In the genomic region with DNA sequence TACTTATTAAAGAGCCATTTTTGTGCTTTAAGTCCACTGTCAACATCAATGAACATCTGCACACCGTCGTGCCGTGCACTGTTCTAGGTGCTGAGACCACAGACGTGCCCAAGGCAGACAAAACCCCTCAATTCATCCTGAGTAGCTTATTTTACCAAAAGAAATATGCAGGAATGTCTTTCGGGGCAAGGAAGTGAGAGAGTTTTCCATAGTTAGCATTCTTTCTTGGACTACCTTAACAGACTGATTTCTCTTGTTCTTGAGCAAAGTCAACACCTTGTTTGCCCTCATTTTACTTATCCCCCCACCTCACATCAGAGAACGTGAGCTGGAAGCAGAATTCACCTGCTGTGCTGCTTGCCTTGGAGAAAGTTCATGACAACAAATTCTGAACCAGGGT, we compare ENCODE assay signal across 34 cellular contexts.
"Had no signal": no experiment of that assay in that cellular context is flagged by ENCODE, and none has a peak within 500 bp of the region (broad histone marks: within the 10 kb centered on the region; RNA-seq: fewer than 3 reads in every experiment).

No MANE protein-coding gene starts in this region.

- ATAC-seq: activated CD4-positive, CD25-positive, alpha-beta regulatory T cell treated with anti-CD3 and anti-CD28 coated beads, Interleukin-2, amount 50 U/mL, for 24 hours; activated T-cell treated with anti-CD3 and anti-CD28 coated beads, Interleukin-2, amount 50 U/mL, for 4 hours; activated T-helper 17 cell treated with anti-CD3 and anti-CD28 coated beads, Interleukin-2, amount 50 U/mL, for 72 hours; T-helper 17 cell had no signal

- H3K9me3 Mint-ChIP-seq: activated B cell treated with CpG ODN at 0.5 μM for 24 hours; activated CD8-positive, alpha-beta T cell treated with anti-CD3 and anti-CD28 coated beads for 36 hours; brain had no signal

- H3K4me3 ChIP-seq: breast epithelium, cardiac muscle cell, coronary artery, heart left ventricle had no signal

- H3K4me1 Mint-ChIP-seq: activated B cell treated with CpG ODN at 0.5 μM for 24 hours; activated T-helper 17 cell treated with anti-CD3 and anti-CD28 coated beads, Interleukin-2, amount 50 U/mL, for 72 hours; brain; T-helper 17 cell had no signal

- H3K27me3 ChIP-seq: breast epithelium, cardiac muscle cell, heart left ventricle had no signal

- H3K27me3 Mint-ChIP-seq: activated B cell treated with CpG ODN at 0.5 μM for 24 hours; activated CD8-positive, alpha-beta T cell treated with anti-CD3 and anti-CD28 coated beads for 36 hours; activated naive CD8-positive, alpha-beta T cell; activated T-helper 17 cell treated with anti-CD3 and anti-CD28 coated beads, Interleukin-2, amount 50 U/mL, for 72 hours; T-helper 17 cell had no signal

- H3K4me1 ChIP-seq: breast epithelium, heart left ventricle had no signal

- H3K27ac ChIP-seq: breast epithelium, cardiac muscle cell, coronary artery, epithelial cell of prostate, heart left ventricle, WERI-Rb-1 had no signal

- FAIRE-seq: astrocyte, endometrium, endothelial cell of umbilical vein, frontal cortex had no signal

- H3K9me3 ChIP-seq: breast epithelium, heart left ventricle had no signal

- DNase-seq: activated B cell treated with CpG ODN at 0.5 μM for 24 hours; activated CD4-positive, alpha-beta T cell treated with anti-CD3 and anti-CD28 coated beads for 48 hours; activated CD4-positive, alpha-beta T cell treated with anti-CD3 and anti-CD28 coated beads, Interleukin-2, amount 50 U/mL, for 1 hour; activated CD4-positive, alpha-beta T cell treated with anti-CD3 and anti-CD28 coated beads, Interleukin-2, amount 50 U/mL, for 48 hours; activated CD8-positive, alpha-beta memory T cell treated with anti-CD3 and anti-CD28 coated beads for 24 hours; activated effector memory CD4-positive, alpha-beta T cell treated with Interleukin-2 at 50 U/mL for 16 hours; activated naive CD4-positive, alpha-beta T cell treated with anti-CD3 and anti-CD28 coated beads, Interleukin-2, amount 50 U/mL, for 16 hours; activated naive CD4-positive, alpha-beta T cell treated with Interleukin-2 at 50 U/mL for 16 hours; activated T-cell treated with anti-CD3 and anti-CD28 coated beads, Interleukin-2, amount 50 U/mL, for 4 hours; amniotic stem cell; anterior cingulate cortex; central memory CD4-positive, alpha-beta T cell; dermis blood vessel endothelial cell; effector CD4-positive, alpha-beta T cell; foreskin fibroblast; heart left ventricle; T-helper 1 cell; T-helper 17 cell; T1000; WERI-Rb-1 had no signal

- H3K4me3 Mint-ChIP-seq: activated B cell treated with CpG ODN at 0.5 μM for 24 hours; activated CD8-positive, alpha-beta T cell treated with anti-CD3 and anti-CD28 coated beads for 36 hours; activated naive CD8-positive, alpha-beta T cell; activated T-cell treated with anti-CD3 and anti-CD28 coated beads, Interleukin-2, amount 50 U/mL, for 4 hours; activated T-helper 17 cell treated with anti-CD3 and anti-CD28 coated beads, Interleukin-2, amount 50 U/mL, for 72 hours; brain; T-helper 17 cell; T-helper 2 cell treated with Interferon-gamma antibody and Interleukin-4, amounts not matched to agents 5 μg/mL and 100 μg/mL, for 36 hours had no signal

- H3K27ac Mint-ChIP-seq: activated B cell treated with CpG ODN at 0.5 μM for 24 hours; activated CD8-positive, alpha-beta T cell treated with anti-CD3 and anti-CD28 coated beads for 36 hours; activated naive CD8-positive, alpha-beta T cell; activated T-helper 17 cell treated with anti-CD3 and anti-CD28 coated beads, Interleukin-2, amount 50 U/mL, for 72 hours; brain; T-helper 17 cell; T-helper 2 cell treated with Interferon-gamma antibody and Interleukin-4, amounts not matched to agents 5 μg/mL and 100 μg/mL, for 36 hours had no signal

- H3K36me3 Mint-ChIP-seq: activated naive CD8-positive, alpha-beta T cell; brain had no signal

- H3K36me3 ChIP-seq: breast epithelium, cardiac muscle cell, heart left ventricle, WERI-Rb-1 had no signal
